1 cellular context compared by ENCODE assay signal in the genomic region with DNA sequence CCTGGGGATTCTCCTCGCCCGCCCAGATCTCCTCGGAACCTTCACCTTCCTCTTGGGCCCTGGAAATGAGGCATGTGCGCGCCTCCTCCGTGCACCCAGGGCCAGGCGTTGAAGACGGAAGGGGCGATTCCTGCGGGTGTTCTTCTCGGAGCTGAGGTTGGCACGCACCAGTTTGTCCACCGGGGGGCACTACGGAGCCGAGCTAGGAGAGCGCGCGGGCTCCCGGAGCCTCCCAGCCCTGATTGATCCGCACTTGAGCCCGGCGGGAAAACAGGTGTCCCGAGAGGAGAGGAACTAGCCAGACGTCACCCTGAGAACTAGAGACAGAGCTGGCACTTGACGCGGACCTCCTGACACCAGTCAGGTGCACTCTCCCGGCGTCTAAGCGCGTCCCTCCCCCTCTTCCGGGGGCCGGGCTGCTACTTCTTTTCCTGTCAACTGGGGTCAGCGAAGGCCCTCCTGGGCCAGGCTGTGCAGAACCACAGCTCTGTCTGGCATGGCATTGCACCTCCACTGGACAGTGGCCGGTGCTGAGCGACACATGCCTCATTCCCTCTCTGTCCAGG.
A peak's percentile ranks its signal among the peaks of the same experiment; 100 is the strongest.
TF ChIP-seq lines count a peak whose summit lies in the region.

No MANE protein-coding gene starts in this region.

TF ChIP-seq in HepG2, 621 proteins besides CTCF, POLR2A, EP300 and RAD21 (continued from another document and continues in another):
- TF ChIP-seq, protein P1, sequence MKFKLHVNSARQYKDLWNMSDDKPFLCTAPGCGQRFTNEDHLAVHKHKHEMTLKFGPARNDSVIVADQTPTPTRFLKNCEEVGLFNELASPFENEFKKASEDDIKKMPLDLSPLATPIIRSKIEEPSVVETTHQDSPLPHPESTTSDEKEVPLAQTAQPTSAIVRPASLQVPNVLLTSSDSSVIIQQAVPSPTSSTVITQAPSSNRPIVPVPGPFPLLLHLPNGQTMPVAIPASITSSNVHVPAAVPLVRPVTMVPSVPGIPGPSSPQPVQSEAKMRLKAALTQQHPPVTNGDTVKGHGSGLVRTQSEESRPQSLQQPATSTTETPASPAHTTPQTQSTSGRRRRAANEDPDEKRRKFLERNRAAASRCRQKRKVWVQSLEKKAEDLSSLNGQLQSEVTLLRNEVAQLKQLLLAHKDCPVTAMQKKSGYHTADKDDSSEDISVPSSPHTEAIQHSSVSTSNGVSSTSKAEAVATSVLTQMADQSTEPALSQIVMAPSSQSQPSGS (CRISPR knock-in tag; IDR thresholded peaks at IDR 0.05) = no peak
- TF ChIP-seq ZNF251 (CRISPR knock-in tag; IDR thresholded peaks at IDR 0.05) (no peak), ZMYM2 (CRISPR knock-in tag; IDR thresholded peaks at IDR 0.05) (no peak), ZNF138 (CRISPR knock-in tag; IDR thresholded peaks at IDR 0.05; ENCODE audit: low read depth) (no peak), KLF13 (CRISPR knock-in tag; IDR thresholded peaks at IDR 0.05) (no peak), ZFP36L2 (CRISPR knock-in tag; IDR thresholded peaks at IDR 0.05) (no peak), SMAD9 (CRISPR knock-in tag; IDR thresholded peaks at IDR 0.05) (no peak), PPARG (CRISPR knock-in tag; conservative IDR thresholded peaks at IDR 0.05) (no peak), ZNF124 (CRISPR knock-in tag; IDR thresholded peaks at IDR 0.05) (no peak), GATA4 (IDR thresholded peaks at IDR 0.05; ENCODE audit: borderline replicate concordance, low read depth) (no peak), BRD4 (CRISPR knock-in tag; IDR thresholded peaks at IDR 0.05) (no peak), ZSCAN31 (CRISPR knock-in tag; IDR thresholded peaks at IDR 0.05; ENCODE audit: low read depth) (no peak), HNRNPLL (IDR thresholded peaks at IDR 0.05; ENCODE audit: low read depth, low read length, poor library complexity, severe bottlenecking) (peak; percentile 75), SAFB2 (CRISPR knock-in tag; IDR thresholded peaks at IDR 0.05; ENCODE audit: borderline replicate concordance, low read depth) (no peak), ZBTB1 (CRISPR knock-in tag; IDR thresholded peaks at IDR 0.05; ENCODE audit: borderline replicate concordance) (no peak), ZFAT (CRISPR knock-in tag; conservative IDR thresholded peaks at IDR 0.05) (no peak), TBX2 (CRISPR knock-in tag; IDR thresholded peaks at IDR 0.05; ENCODE audit: borderline replicate concordance) (peak; percentile 59; the same call in 1 of the 2 replicates), JUNB (CRISPR knock-in tag; IDR thresholded peaks at IDR 0.05; ENCODE audit: borderline replicate concordance) (no peak), REL (CRISPR knock-in tag; conservative IDR thresholded peaks at IDR 0.05) (no peak), ESRRA (CRISPR knock-in tag; IDR thresholded peaks at IDR 0.05; ENCODE audit: low read depth) (no peak), SP1 (IDR thresholded peaks at IDR 0.05) (no peak), SP1 (CRISPR knock-in tag; IDR thresholded peaks at IDR 0.05) (no peak), ZNF678 (CRISPR knock-in tag; IDR thresholded peaks at IDR 0.05) (no peak), ZNF644 (CRISPR knock-in tag; IDR thresholded peaks at IDR 0.05; ENCODE audit: low read depth) (no peak), EED (CRISPR knock-in tag; IDR thresholded peaks at IDR 0.05) (no peak), SATB2 (CRISPR knock-in tag; IDR thresholded peaks at IDR 0.05) (no peak), HIVEP1 (CRISPR knock-in tag; IDR thresholded peaks at IDR 0.05) (no peak; the same call in 1 of the 2 replicates), MYNN (CRISPR knock-in tag; IDR thresholded peaks at IDR 0.05; ENCODE audit: low read depth) (no peak), ZNF12 (CRISPR knock-in tag; IDR thresholded peaks at IDR 0.05) (no peak), CREM (IDR thresholded peaks at IDR 0.05) (no peak), CREM (CRISPR knock-in tag; IDR thresholded peaks at IDR 0.05) (no peak), ZNF143 (CRISPR knock-in tag; IDR thresholded peaks at IDR 0.05) (no peak), ZNF460 (CRISPR knock-in tag; IDR thresholded peaks at IDR 0.05; ENCODE audit: borderline replicate concordance) (no peak), ZNF264 (CRISPR knock-in tag; IDR thresholded peaks at IDR 0.05) (no peak), SP2 (CRISPR knock-in tag; IDR thresholded peaks at IDR 0.05) (no peak), KDM5A (IDR thresholded peaks at IDR 0.05; ENCODE audit: borderline replicate concordance, low read length) (no peak), ARHGAP35 (CRISPR knock-in tag; IDR thresholded peaks at IDR 0.05; ENCODE audit: borderline replicate concordance) (peak; percentile 64; the same call in 1 of the 2 replicates), FOXC1 (CRISPR knock-in tag; IDR thresholded peaks at IDR 0.05; ENCODE audit: borderline replicate concordance) (no peak), MZF1 (CRISPR knock-in tag; IDR thresholded peaks at IDR 0.05; ENCODE audit: borderline replicate concordance) (no peak), MTA1 (CRISPR knock-in tag; IDR thresholded peaks at IDR 0.05; ENCODE audit: borderline replicate concordance) (no peak), ZSCAN9 (CRISPR knock-in tag; IDR thresholded peaks at IDR 0.05; ENCODE audit: borderline replicate concordance) (0 out of 2 replicates have a peak, but pooled peaks have one; percentile 15)
- TF ChIP-seq, protein P2, sequence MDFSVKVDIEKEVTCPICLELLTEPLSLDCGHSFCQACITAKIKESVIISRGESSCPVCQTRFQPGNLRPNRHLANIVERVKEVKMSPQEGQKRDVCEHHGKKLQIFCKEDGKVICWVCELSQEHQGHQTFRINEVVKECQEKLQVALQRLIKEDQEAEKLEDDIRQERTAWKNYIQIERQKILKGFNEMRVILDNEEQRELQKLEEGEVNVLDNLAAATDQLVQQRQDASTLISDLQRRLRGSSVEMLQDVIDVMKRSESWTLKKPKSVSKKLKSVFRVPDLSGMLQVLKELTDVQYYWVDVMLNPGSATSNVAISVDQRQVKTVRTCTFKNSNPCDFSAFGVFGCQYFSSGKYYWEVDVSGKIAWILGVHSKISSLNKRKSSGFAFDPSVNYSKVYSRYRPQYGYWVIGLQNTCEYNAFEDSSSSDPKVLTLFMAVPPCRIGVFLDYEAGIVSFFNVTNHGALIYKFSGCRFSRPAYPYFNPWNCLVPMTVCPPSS (IDR thresholded peaks at IDR 0.05) = no peak
- TF ChIP-seq, protein P3, sequence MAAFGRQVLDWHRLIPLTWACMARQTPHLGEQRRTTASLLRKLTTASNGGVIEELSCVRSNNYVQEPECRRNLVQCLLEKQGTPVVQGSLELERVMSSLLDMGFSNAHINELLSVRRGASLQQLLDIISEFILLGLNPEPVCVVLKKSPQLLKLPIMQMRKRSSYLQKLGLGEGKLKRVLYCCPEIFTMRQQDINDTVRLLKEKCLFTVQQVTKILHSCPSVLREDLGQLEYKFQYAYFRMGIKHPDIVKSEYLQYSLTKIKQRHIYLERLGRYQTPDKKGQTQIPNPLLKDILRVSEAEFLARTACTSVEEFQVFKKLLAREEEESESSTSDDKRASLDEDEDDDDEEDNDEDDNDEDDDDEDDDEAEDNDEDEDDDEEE (CRISPR knock-in tag; IDR thresholded peaks at IDR 0.05) = peak; percentile 90; the same call in 1 of the 2 replicates
- TF ChIP-seq, protein P4, sequence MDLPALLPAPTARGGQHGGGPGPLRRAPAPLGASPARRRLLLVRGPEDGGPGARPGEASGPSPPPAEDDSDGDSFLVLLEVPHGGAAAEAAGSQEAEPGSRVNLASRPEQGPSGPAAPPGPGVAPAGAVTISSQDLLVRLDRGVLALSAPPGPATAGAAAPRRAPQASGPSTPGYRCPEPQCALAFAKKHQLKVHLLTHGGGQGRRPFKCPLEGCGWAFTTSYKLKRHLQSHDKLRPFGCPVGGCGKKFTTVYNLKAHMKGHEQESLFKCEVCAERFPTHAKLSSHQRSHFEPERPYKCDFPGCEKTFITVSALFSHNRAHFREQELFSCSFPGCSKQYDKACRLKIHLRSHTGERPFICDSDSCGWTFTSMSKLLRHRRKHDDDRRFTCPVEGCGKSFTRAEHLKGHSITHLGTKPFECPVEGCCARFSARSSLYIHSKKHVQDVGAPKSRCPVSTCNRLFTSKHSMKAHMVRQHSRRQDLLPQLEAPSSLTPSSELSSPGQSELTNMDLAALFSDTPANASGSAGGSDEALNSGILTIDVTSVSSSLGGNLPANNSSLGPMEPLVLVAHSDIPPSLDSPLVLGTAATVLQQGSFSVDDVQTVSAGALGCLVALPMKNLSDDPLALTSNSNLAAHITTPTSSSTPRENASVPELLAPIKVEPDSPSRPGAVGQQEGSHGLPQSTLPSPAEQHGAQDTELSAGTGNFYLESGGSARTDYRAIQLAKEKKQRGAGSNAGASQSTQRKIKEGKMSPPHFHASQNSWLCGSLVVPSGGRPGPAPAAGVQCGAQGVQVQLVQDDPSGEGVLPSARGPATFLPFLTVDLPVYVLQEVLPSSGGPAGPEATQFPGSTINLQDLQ (CRISPR knock-in tag; IDR thresholded peaks at IDR 0.05) = no peak
- TF ChIP-seq, protein P5, sequence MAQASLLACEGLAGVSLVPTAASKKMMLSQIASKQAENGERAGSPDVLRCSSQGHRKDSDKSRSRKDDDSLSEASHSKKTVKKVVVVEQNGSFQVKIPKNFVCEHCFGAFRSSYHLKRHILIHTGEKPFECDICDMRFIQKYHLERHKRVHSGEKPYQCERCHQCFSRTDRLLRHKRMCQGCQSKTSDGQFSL (CRISPR knock-in tag; IDR thresholded peaks at IDR 0.05) = no peak
- TF ChIP-seq, protein P6, sequence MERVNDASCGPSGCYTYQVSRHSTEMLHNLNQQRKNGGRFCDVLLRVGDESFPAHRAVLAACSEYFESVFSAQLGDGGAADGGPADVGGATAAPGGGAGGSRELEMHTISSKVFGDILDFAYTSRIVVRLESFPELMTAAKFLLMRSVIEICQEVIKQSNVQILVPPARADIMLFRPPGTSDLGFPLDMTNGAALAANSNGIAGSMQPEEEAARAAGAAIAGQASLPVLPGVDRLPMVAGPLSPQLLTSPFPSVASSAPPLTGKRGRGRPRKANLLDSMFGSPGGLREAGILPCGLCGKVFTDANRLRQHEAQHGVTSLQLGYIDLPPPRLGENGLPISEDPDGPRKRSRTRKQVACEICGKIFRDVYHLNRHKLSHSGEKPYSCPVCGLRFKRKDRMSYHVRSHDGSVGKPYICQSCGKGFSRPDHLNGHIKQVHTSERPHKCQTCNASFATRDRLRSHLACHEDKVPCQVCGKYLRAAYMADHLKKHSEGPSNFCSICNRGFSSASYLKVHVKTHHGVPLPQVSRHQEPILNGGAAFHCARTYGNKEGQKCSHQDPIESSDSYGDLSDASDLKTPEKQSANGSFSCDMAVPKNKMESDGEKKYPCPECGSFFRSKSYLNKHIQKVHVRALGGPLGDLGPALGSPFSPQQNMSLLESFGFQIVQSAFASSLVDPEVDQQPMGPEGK (CRISPR knock-in tag; IDR thresholded peaks at IDR 0.05) = no peak
- TF ChIP-seq, protein P7, sequence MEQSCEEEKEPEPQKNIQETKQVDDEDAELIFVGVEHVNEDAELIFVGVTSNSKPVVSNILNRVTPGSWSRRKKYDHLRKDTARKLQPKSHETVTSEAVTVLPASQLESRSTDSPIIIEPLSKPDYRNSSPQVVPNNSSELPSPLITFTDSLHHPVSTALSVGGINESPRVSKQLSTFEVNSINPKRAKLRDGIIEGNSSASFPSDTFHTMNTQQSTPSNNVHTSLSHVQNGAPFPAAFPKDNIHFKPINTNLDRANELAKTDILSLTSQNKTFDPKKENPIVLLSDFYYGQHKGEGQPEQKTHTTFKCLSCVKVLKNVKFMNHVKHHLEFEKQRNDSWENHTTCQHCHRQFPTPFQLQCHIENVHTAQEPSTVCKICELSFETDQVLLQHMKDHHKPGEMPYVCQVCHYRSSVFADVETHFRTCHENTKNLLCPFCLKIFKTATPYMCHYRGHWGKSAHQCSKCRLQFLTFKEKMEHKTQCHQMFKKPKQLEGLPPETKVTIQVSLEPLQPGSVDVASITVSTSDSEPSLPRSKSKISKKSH (CRISPR knock-in tag; IDR thresholded peaks at IDR 0.05; ENCODE audit: borderline replicate concordance) = no peak
- TF ChIP-seq, protein P8, sequence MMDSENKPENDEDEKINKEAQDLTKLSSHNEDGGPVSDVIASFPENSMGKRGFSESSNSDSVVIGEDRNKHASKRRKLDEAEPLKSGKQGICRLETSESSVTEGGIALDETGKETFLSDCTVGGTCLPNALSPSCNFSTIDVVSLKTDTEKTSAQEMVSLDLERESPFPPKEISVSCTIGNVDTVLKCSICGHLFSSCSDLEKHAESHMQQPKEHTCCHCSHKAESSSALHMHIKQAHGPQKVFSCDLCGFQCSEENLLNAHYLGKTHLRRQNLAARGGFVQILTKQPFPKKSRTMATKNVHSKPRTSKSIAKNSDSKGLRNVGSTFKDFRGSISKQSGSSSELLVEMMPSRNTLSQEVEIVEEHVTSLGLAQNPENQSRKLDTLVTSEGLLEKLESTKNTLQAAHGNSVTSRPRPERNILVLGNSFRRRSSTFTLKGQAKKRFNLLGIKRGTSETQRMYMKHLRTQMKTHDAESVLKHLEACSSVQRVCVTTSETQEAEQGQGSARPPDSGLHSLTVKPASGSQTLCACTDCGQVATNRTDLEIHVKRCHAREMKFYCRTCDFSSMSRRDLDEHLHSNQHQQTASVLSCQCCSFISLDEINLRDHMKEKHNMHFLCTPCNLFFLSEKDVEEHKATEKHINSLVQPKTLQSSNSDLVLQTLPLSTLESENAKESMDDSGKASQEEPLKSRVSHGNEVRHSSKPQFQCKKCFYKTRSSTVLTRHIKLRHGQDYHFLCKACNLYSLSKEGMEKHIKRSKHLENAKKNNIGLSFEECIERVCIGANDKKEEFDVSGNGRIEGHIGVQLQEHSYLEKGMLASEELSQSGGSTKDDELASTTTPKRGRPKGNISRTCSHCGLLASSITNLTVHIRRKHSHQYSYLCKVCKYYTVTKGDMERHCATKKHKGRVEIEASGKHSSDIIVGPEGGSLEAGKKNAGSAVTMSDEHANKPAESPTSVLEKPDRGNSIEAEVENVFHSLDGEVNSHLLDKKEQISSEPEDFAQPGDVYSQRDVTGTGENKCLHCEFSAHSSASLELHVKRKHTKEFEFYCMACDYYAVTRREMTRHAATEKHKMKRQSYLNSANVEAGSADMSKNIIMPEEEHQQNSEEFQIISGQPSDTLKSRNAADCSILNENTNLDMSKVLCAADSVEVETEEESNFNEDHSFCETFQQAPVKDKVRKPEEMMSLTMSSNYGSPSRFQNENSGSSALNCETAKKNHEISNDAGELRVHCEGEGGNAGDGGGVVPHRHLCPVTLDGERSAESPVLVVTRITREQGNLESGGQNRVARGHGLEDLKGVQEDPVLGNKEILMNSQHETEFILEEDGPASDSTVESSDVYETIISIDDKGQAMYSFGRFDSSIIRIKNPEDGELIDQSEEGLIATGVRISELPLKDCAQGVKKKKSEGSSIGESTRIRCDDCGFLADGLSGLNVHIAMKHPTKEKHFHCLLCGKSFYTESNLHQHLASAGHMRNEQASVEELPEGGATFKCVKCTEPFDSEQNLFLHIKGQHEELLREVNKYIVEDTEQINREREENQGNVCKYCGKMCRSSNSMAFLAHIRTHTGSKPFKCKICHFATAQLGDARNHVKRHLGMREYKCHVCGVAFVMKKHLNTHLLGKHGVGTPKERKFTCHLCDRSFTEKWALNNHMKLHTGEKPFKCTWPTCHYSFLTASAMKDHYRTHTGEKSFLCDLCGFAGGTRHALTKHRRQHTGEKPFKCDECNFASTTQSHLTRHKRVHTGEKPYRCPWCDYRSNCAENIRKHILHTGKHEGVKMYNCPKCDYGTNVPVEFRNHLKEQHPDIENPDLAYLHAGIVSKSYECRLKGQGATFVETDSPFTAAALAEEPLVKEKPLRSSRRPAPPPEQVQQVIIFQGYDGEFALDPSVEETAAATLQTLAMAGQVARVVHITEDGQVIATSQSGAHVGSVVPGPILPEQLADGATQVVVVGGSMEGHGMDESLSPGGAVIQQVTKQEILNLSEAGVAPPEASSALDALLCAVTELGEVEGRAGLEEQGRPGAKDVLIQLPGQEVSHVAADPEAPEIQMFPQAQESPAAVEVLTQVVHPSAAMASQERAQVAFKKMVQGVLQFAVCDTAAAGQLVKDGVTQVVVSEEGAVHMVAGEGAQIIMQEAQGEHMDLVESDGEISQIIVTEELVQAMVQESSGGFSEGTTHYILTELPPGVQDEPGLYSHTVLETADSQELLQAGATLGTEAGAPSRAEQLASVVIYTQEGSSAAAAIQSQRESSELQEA (CRISPR knock-in tag; IDR thresholded peaks at IDR 0.05; ENCODE audit: not compliant biosample characterization) = peak; percentile 36
